12 cellular contexts compared by ENCODE assay signal in genomic region chr11:95134491-95134890, GRCh38. TPM values are rescaled to one million over a fixed set of nuclear protein-coding genes. Genes with fewer than 3 reads are reported as not detected.
DNase-seq lines count a peak whose midpoint lies in the region; ATAC-seq, FAIRE-seq and TF ChIP-seq lines count a peak whose summit lies in the region.
"Had no signal": no experiment of that assay in that cellular context is flagged by ENCODE, and none has a peak within 500 bp of the region (broad histone marks: within the 10 kb centered on the region; RNA-seq: fewer than 3 reads in every experiment).

No MANE protein-coding gene starts in this region.

- DNase-seq in HFF-Myc (ENCODE audit: extremely low read depth, low read depth) (peak; percentile 65), adipocyte (ENCODE audit: low read depth) (peak; percentile 75), hepatocyte (ENCODE audit: low spot score) (peak; percentile 61), RCC 7860 (ENCODE audit: low spot score) (no peak), 8988T (no peak)
- no peak for DNase-seq in stimulated activated effector memory CD8-positive, alpha-beta T cell treated with anti-CD3 and anti-CD28 coated beads, Interleukin-12 subunit alpha, Interleukin-12 subunit beta, amount 100 ng/mL, for 72 hours (ENCODE audit: low spot score in 2 of 2)
- DNase-seq in activated CD4-positive, alpha-beta T cell treated with anti-CD3 and anti-CD28 coated beads, Interleukin-2, amount 50 U/mL, for 48 hours: no peak
- DNase-seq in activated CD4-positive, alpha-beta T cell treated with anti-CD3 and anti-CD28 coated beads, Interleukin-2, amount 50 U/mL, for 1 hour: no peak
- DNase-seq: lower lobe of right lung, NCI-H510A treated with DMSO at 0.1 percent for 48 hours had no signal

- no peaks in the 10 kb centered on the region for H4K20me1 ChIP-seq in hepatocyte (ENCODE audit: insufficient read depth, poor library complexity, severe bottlenecking)

- ATAC-seq in stimulated activated effector memory CD8-positive, alpha-beta T cell treated with anti-CD3 and anti-CD28 coated beads, Interleukin-12 subunit alpha, Interleukin-12 subunit beta, amount 100 ng/mL, for 72 hours: peak; percentile 84
- ATAC-seq: activated CD4-positive, CD25-positive, alpha-beta regulatory T cell treated with anti-CD3 and anti-CD28 coated beads, Interleukin-2, amount 50 U/mL, for 24 hours had no signal

- peaks cover 5% of the 10 kb centered on the region for H3K36me3 ChIP-seq in adipocyte (ENCODE audit: control insufficient read depth, insufficient read depth, low read length, severe bottlenecking)
- no peaks in the 10 kb centered on the region for H3K36me3 ChIP-seq in hepatocyte (replicated peaks; ENCODE audit: insufficient read depth, low read depth)
- H3K36me3 ChIP-seq: breast epithelium, lower lobe of right lung had no signal

- WGBS in hepatocyte (ENCODE audit: low lambda C conversion rate, missing lambda C conversion rate): 39% methylated on average over 5 of the region's 5 CpGs

- no peak for FAIRE-seq in RCC 7860 (lab: Jason Lieb, UNC)

- peaks cover 15% of the 10 kb centered on the region for H3K36me3 Mint-ChIP-seq in stimulated activated effector memory CD8-positive, alpha-beta T cell treated with anti-CD3 and anti-CD28 coated beads, Interleukin-12 subunit alpha, Interleukin-12 subunit beta, amount 100 ng/mL, for 72 hours

- H3K4me1 ChIP-seq in adipocyte (ENCODE audit: control insufficient read depth, insufficient read depth, low read length) (peaks cover 13% of the 10 kb centered on the region), hepatocyte (ENCODE audit: insufficient read depth) (no peaks in the 10 kb centered on the region)
- H3K4me1 ChIP-seq: breast epithelium, lower lobe of right lung had no signal

- H3K9me3 Mint-ChIP-seq in stimulated activated effector memory CD8-positive, alpha-beta T cell treated with anti-CD3 and anti-CD28 coated beads, Interleukin-12 subunit alpha, Interleukin-12 subunit beta, amount 100 ng/mL, for 72 hours: no peaks in the 10 kb centered on the region

- no peak overlapping the region for H3K9ac ChIP-seq in adipocyte (ENCODE audit: low read length)

- H3K79me2 ChIP-seq in hepatocyte: no peaks in the 10 kb centered on the region

- no peaks in the 10 kb centered on the region for H3K27me3 ChIP-seq in adipocyte (replicated peaks; ENCODE audit: control insufficient read depth, insufficient read depth, low read length)
- H3K27me3 ChIP-seq in hepatocyte: no peaks in the 10 kb centered on the region
- H3K27me3 ChIP-seq: breast epithelium had no signal

- no peaks in the 10 kb centered on the region for H3K9me3 ChIP-seq in adipocyte (ENCODE audit: control insufficient read depth, low read length)
- H3K9me3 ChIP-seq in hepatocyte (ENCODE audit: low read depth): no peaks in the 10 kb centered on the region
- H3K9me3 ChIP-seq: breast epithelium, lower lobe of right lung had no signal

- H3K4me1 Mint-ChIP-seq in stimulated activated effector memory CD8-positive, alpha-beta T cell treated with anti-CD3 and anti-CD28 coated beads, Interleukin-12 subunit alpha, Interleukin-12 subunit beta, amount 100 ng/mL, for 72 hours: no peaks in the 10 kb centered on the region

- peak overlapping the region; percentile 1 for H3K4me2 ChIP-seq in hepatocyte

- TF ChIP-seq CTCF in HFF-Myc (IDR thresholded peaks at IDR 0.05; ENCODE audit: low read depth, low read length, missing control alignments) (no peak), hepatocyte (IDR thresholded peaks at IDR 0.05; ENCODE audit: poor library complexity) (no peak)

- no peaks in the 10 kb centered on the region for H3K9me2 ChIP-seq in hepatocyte (replicated peaks; ENCODE audit: insufficient read depth)

- H3K4me3 Mint-ChIP-seq in stimulated activated effector memory CD8-positive, alpha-beta T cell treated with anti-CD3 and anti-CD28 coated beads, Interleukin-12 subunit alpha, Interleukin-12 subunit beta, amount 100 ng/mL, for 72 hours: no peak overlapping the region

- peak overlapping the region; percentile 36 for H3K27ac ChIP-seq in hepatocyte
- H3K27ac ChIP-seq: lower lobe of right lung had no signal

- H3K4me3 ChIP-seq in HFF-Myc (replicated peaks; ENCODE audit: low read depth, low read length): no peak overlapping the region
- no peak overlapping the region for H3K4me3 ChIP-seq in adipocyte (ENCODE audit: low read length)
- H3K4me3 ChIP-seq in hepatocyte: no peak overlapping the region
- H3K4me3 ChIP-seq: breast epithelium, lower lobe of right lung had no signal

- no peak overlapping the region for H2AFZ ChIP-seq in hepatocyte

- no peak overlapping the region for H3K27ac Mint-ChIP-seq in stimulated activated effector memory CD8-positive, alpha-beta T cell treated with anti-CD3 and anti-CD28 coated beads, Interleukin-12 subunit alpha, Interleukin-12 subunit beta, amount 100 ng/mL, for 72 hours

RNA-seq across cellular contexts. Expression of gene ENDOD1, which starts 44.8 kb away (rescaled TPM):
- total RNA-seq in hepatocyte: 26.6 and 27.6 TPM in 2 replicates
- polyA plus RNA-seq in hepatocyte: 8.8 and 10.4 TPM in 2 replicates

Comparison
In these comparisons a context has a peak if more than half of its experiments do, and no peak if none do; other contexts are left out.
1. DNase-seq: peak in HFF-Myc (single experiment), adipocyte (single experiment) and hepatocyte (single experiment); none in stimulated activated effector memory CD8-positive, alpha-beta T cell treated with anti-CD3 and anti-CD28 coated beads, Interleukin-12 subunit alpha, Interleukin-12 subunit beta, amount 100 ng/mL, for 72 hours (0 of 2), RCC 7860 (single experiment), activated CD4-positive, alpha-beta T cell treated with anti-CD3 and anti-CD28 coated beads, Interleukin-2, amount 50 U/mL, for 48 hours (0 of 2), 8988T (single experiment) and activated CD4-positive, alpha-beta T cell treated with anti-CD3 and anti-CD28 coated beads, Interleukin-2, amount 50 U/mL, for 1 hour (single experiment).